ENCODE assay signal across 7 cellular contexts in genomic region chr4:9762823-9763475, GRCh38. TPM values are rescaled to one million over a fixed set of nuclear protein-coding genes. Genes with fewer than 3 reads are reported as not detected.
A peak's percentile ranks its signal among the peaks of the same experiment; 100 is the strongest.
DNase-seq lines count a peak whose midpoint lies in the region; ATAC-seq, FAIRE-seq and TF ChIP-seq lines count a peak whose summit lies in the region.

No MANE protein-coding gene starts in this region.

- H3K4me3 ChIP-seq in DOHH2 (ENCODE audit: low read length) (no peak overlapping the region), body of pancreas (no peak overlapping the region), keratinocyte (ENCODE audit: control insufficient read depth in 2 of 3, extremely low read depth in 1 of 3, insufficient read depth in 2 of 3, low read depth in 1 of 3, low read length in 3 of 3) (no peak overlapping the region)

- H4K20me1 ChIP-seq in DOHH2 (ENCODE audit: control insufficient read depth, insufficient read depth, low read depth, low read length) (no peaks in the 10 kb centered on the region), keratinocyte (ENCODE audit: control insufficient read depth, extremely low read depth, insufficient read depth, low read length) (no peaks in the 10 kb centered on the region)

- no peak overlapping the region for H3K4me2 ChIP-seq in DOHH2 (ENCODE audit: low read length)
- H3K4me2 ChIP-seq in keratinocyte (ENCODE audit: control insufficient read depth, extremely low read depth, insufficient read depth, low read depth, low read length): no peak overlapping the region

- H3K27me3 ChIP-seq in DOHH2 (ENCODE audit: control insufficient read depth, low read length): no peaks in the 10 kb centered on the region
- H3K27me3 ChIP-seq in body of pancreas: no peaks in the 10 kb centered on the region
- no peaks in the 10 kb centered on the region for H3K27me3 ChIP-seq in keratinocyte (ENCODE audit: control insufficient read depth, extremely low read depth, insufficient read depth, low read length)

- H3K9me3 ChIP-seq in DOHH2 (ENCODE audit: control insufficient read depth, insufficient read depth, low read length) (no peaks in the 10 kb centered on the region), body of pancreas (no peaks in the 10 kb centered on the region), keratinocyte (ENCODE audit: control insufficient read depth, low read depth, low read length) (no peaks in the 10 kb centered on the region)

- ATAC-seq in body of pancreas: no peak
- no peak for ATAC-seq in GM18907 (IDR thresholded peaks at IDR 0.05; ENCODE audit: unreplicated experiment)

- WGBS in body of pancreas, 2 donors: 28 to 36% methylated on average over 10 to 11 of the region's 11 CpGs

- no peaks in the 10 kb centered on the region for H3K4me1 ChIP-seq in DOHH2 (ENCODE audit: control insufficient read depth, low read length)
- no peaks in the 10 kb centered on the region for H3K4me1 ChIP-seq in body of pancreas
- H3K4me1 ChIP-seq in keratinocyte (ENCODE audit: control insufficient read depth, extremely low read depth, insufficient read depth, low read length): no peaks in the 10 kb centered on the region

- no peak overlapping the region for H3K9ac ChIP-seq in keratinocyte (ENCODE audit: control insufficient read depth, extremely low read depth, insufficient read depth, low read length)

- H3K27ac ChIP-seq in DOHH2 (ENCODE audit: low read depth, low read length) (no peak overlapping the region), body of pancreas (no peak overlapping the region), keratinocyte (ENCODE audit: control insufficient read depth, insufficient read depth, low read length) (no peak overlapping the region)

- H2AFZ ChIP-seq in keratinocyte (ENCODE audit: control insufficient read depth, low read length): no peak overlapping the region

- H3K36me3 ChIP-seq in DOHH2 (ENCODE audit: control insufficient read depth, low read length) (no peaks in the 10 kb centered on the region), body of pancreas (replicated peaks in 1 of 2; ENCODE audit: insufficient read depth in 1 of 2, low read depth in 2 of 2) (no peaks in the 10 kb centered on the region), keratinocyte (ENCODE audit: control insufficient read depth in 2 of 2, extremely low read depth in 1 of 2, insufficient read depth in 2 of 2, low read length in 2 of 2) (no peaks in the 10 kb centered on the region)

- no peak for TF ChIP-seq POLR2A in body of pancreas (IDR thresholded peaks at IDR 0.05)

- H3K9me1 ChIP-seq in keratinocyte (ENCODE audit: control insufficient read depth, extremely low read depth, insufficient read depth, low read length): no peaks in the 10 kb centered on the region

- intact Hi-C loops in body of pancreas (cut with DNase I): loop anchor here (5.0 kb wide), 1 partner anchor 254 kb away; no protein-coding TSS in a partner anchor

- FAIRE-seq in keratinocyte (lab: Jason Lieb, UNC): peak; percentile 73

- DNase-seq in HT1080 (ENCODE audit: low read depth) (peak; percentile 61), NCI-H82 treated with DMSO at 0.1 percent for 48 hours (lab: John Stamatoyannopoulos, UW; ENCODE audit: unreplicated experiment) (peak; percentile 3), body of pancreas (peak; percentile 46 to 69 (median 56)), keratinocyte (ENCODE audit: low read depth, low spot score) (peak; percentile 52)
- DNase-seq in stimulated activated CD4-positive, alpha-beta T cell treated with anti-CD3 and anti-CD28 coated beads, TNF-alpha, amount 100 ng/mL, for 24 hours (ENCODE audit: low read depth in 3 of 3): peak; percentile 4 to 7 (median 5)

- no peaks in the 10 kb centered on the region for H3F3A ChIP-seq in DOHH2 (ENCODE audit: control insufficient read depth, insufficient read depth)

- TF ChIP-seq CTCF in DOHH2 (IDR thresholded peaks at IDR 0.05; ENCODE audit: low read depth, low read length, poor library complexity, severe bottlenecking) (peak; percentile 66), body of pancreas (IDR thresholded peaks at IDR 0.05) (peak in 6 of 7 experiments; percentile 32 to 70 (median 66)), keratinocyte (optimal IDR thresholded peaks at IDR 0.05 in 1 of 3, IDR thresholded peaks at IDR 0.05 in 1 of 3, conservative IDR thresholded peaks at IDR 0.05 in 1 of 3; ENCODE audit: extremely low read depth in 1 of 3, insufficient read depth in 2 of 3, low read length in 3 of 3) (peak; percentile 62 to 72 (median 71))

- H3K9me2 ChIP-seq in DOHH2 (replicated peaks; ENCODE audit: control insufficient read depth, low read length): no peaks in the 10 kb centered on the region

- dilution Hi-C loops in keratinocyte (cut with MboI; ENCODE audit: extremely low pct_ligation_motif_present, low sequenced_read_pairs): no loop called here

- H3K79me2 ChIP-seq in DOHH2 (ENCODE audit: control insufficient read depth, low read length): no peaks in the 10 kb centered on the region
- H3K79me2 ChIP-seq in keratinocyte (ENCODE audit: control insufficient read depth, insufficient read depth, low read length): no peaks in the 10 kb centered on the region

RNA-seq across cellular contexts. Expression of gene DRD5, which starts 18.5 kb away (rescaled TPM):
- not detected in 2 replicates for total RNA-seq in HT1080 (2014; rRNA removed; shearing (Covaris generic))
- polyA plus RNA-seq in HT1080 (2015; cell fraction: cytosol; rRNA removed): not detected in 2 replicates
- not detected in 2 replicates for polyA plus RNA-seq in HT1080 (2015; cell fraction: nucleus; rRNA removed)
- total RNA-seq in body of pancreas: not detected
- polyA plus RNA-seq in keratinocyte: not detected in 3 replicates
- not detected for polyA plus RNA-seq in keratinocyte (2011; ENCODE audit: low read depth)
- polyA plus RNA-seq in keratinocyte (2011; cell fraction: cytosol; rRNA removed): not detected in 2 replicates
- 0.05 TPM in 1 of 2 replicates, not detected in the other for polyA plus RNA-seq in keratinocyte (2011; cell fraction: nucleus; rRNA removed)
- polyA plus RNA-seq in keratinocyte (2012; ENCODE audit: low replicate concordance): 0.11 TPM in 1 of 2 replicates, not detected in the other
- polyA minus RNA-seq in keratinocyte: not detected in 3 replicates
- polyA minus RNA-seq in keratinocyte (2011; cell fraction: cytosol; rRNA and poly(A)+ RNA removed): not detected
- polyA minus RNA-seq in keratinocyte (2011; cell fraction: nucleus; rRNA and poly(A)+ RNA removed): not detected in 2 replicates

Comparison
In these comparisons a context has a peak if more than half of its experiments do, and no peak if none do; other contexts are left out.
1. DNase-seq: peak in every context shown above with its lines; median percentile 61 in HT1080; 56 in body of pancreas; 52 in keratinocyte; 5 in stimulated activated CD4-positive, alpha-beta T cell treated with anti-CD3 and anti-CD28 coated beads, TNF-alpha, amount 100 ng/mL, for 24 hours; 3 in NCI-H82 treated with DMSO at 0.1 percent for 48 hours.